1 cellular context compared by ENCODE assay signal in the genomic region with DNA sequence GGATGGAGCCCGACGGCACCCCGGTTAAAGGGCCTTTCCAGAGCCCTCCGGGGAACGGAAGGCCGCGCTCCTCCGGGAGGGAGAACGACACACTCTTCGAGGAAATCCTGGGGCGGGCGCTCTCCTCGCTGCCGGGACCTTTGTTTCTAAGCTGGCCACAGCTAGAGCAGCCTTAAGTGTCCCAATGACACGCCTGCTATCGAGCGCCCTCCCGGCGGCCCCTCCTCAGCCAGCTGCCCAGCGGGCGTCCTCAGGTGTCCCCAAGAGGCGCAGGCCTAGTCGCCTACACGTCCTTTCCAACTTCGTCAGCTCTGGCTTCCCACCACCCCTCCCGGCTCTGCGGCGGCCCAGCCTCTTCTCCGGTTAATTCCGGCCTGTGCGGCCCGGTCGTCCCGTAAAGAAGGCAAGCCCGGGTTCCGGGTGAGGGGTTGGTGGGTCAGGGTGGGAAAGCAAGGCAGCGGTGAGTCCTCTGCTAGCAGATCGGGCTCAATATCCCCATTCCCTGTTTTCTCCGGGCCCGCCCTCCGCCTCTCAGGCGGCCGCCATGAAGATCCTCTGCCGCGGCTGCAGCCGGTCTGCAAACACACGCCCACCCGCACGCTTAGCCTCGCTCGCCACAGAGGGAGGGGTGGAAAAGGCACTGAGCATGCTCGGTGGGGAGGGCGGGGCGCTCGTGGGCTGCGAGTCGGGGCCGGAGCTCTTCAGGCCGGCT.
A peak's percentile ranks its signal among the peaks of the same experiment; 100 is the strongest.
TF ChIP-seq lines count a peak whose summit lies in the region.

No MANE protein-coding gene starts in this region.

TF ChIP-seq in K562, 482 proteins besides CTCF, POLR2A, EP300 and RAD21 (continued from another document and continues in another):
- TF ChIP-seq, protein P1, sequence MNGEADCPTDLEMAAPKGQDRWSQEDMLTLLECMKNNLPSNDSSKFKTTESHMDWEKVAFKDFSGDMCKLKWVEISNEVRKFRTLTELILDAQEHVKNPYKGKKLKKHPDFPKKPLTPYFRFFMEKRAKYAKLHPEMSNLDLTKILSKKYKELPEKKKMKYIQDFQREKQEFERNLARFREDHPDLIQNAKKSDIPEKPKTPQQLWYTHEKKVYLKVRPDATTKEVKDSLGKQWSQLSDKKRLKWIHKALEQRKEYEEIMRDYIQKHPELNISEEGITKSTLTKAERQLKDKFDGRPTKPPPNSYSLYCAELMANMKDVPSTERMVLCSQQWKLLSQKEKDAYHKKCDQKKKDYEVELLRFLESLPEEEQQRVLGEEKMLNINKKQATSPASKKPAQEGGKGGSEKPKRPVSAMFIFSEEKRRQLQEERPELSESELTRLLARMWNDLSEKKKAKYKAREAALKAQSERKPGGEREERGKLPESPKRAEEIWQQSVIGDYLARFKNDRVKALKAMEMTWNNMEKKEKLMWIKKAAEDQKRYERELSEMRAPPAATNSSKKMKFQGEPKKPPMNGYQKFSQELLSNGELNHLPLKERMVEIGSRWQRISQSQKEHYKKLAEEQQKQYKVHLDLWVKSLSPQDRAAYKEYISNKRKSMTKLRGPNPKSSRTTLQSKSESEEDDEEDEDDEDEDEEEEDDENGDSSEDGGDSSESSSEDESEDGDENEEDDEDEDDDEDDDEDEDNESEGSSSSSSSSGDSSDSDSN (IDR thresholded peaks at IDR 0.05; ENCODE audit: borderline replicate concordance in 1 of 2, low read depth in 2 of 2, low read length in 2 of 2): peak in 1 of 2 experiments; percentile 86; a peak in 1 of 4 replicates
- TF ChIP-seq PTBP1 (IDR thresholded peaks at IDR 0.05; ENCODE audit: low read depth, low read length) (no peak), TEAD1 (CRISPR knock-in tag; IDR thresholded peaks at IDR 0.05) (no peak), NR3C1 (CRISPR knock-in tag; IDR thresholded peaks at IDR 0.05) (no peak), CXXC5 (CRISPR knock-in tag; IDR thresholded peaks at IDR 0.05) (peak; percentile 64; the same call in 1 of the 2 replicates), RFX1 (IDR thresholded peaks at IDR 0.05) (no peak), ZNF77 (CRISPR knock-in tag; IDR thresholded peaks at IDR 0.05) (no peak), XRCC3 (IDR thresholded peaks at IDR 0.05) (no peak), ZNF766 (CRISPR knock-in tag; conservative IDR thresholded peaks at IDR 0.05) (no peak), NBN (IDR thresholded peaks at IDR 0.05; ENCODE audit: low read depth) (peak; percentile 52; the same call in 1 of the 2 replicates), ZNF197 (CRISPR knock-in tag; IDR thresholded peaks at IDR 0.05; ENCODE audit: low read depth) (no peak), BHLHE40 (IDR thresholded peaks at IDR 0.05; ENCODE audit: low read length) (peak; percentile 87), ZNF3 (CRISPR knock-in tag; IDR thresholded peaks at IDR 0.05) (no peak), ZNF212 (CRISPR knock-in tag; IDR thresholded peaks at IDR 0.05) (no peak), RFX5 (IDR thresholded peaks at IDR 0.05; ENCODE audit: low read depth, low read length) (no peak), CHD1 (IDR thresholded peaks at IDR 0.05; ENCODE audit: low read length) (no peak), FOSL1 (tag; conservative IDR thresholded peaks at IDR 0.05) (no peak), ZBTB7A (IDR thresholded peaks at IDR 0.05; ENCODE audit: borderline replicate concordance, control insufficient read depth, low read depth, low read length) (no peak; the same call in 1 of the 2 replicates), PHF20 (IDR thresholded peaks at IDR 0.05; ENCODE audit: partially characterized antibody) (peak; percentile 82), RBFOX2 (IDR thresholded peaks at IDR 0.05; ENCODE audit: low read depth, low read length) (peak; percentile 92), ZNF24 (IDR thresholded peaks at IDR 0.05) (no peak), DLX4 (CRISPR knock-in tag; IDR thresholded peaks at IDR 0.05) (no peak), TAL1 (IDR thresholded peaks at IDR 0.05) (no peak; the same call in 1 of the 2 replicates), CHD4 (IDR thresholded peaks at IDR 0.05; ENCODE audit: insufficient read depth, insufficient replicate concordance, low read depth, low read length, poor library complexity, severe bottlenecking) (no peak), ZBTB1 (CRISPR knock-in tag; IDR thresholded peaks at IDR 0.05; ENCODE audit: borderline replicate concordance, low read depth) (no peak), ZNF347 (CRISPR knock-in tag; IDR thresholded peaks at IDR 0.05; ENCODE audit: low read depth) (no peak), ZC3H4 (CRISPR knock-in tag; IDR thresholded peaks at IDR 0.05; ENCODE audit: borderline replicate concordance) (no peak), KHSRP (IDR thresholded peaks at IDR 0.05) (no peak), ERF (CRISPR knock-in tag; IDR thresholded peaks at IDR 0.05) (no peak), ZNF436 (CRISPR knock-in tag; IDR thresholded peaks at IDR 0.05) (no peak), MCM2 (IDR thresholded peaks at IDR 0.05; ENCODE audit: low read depth) (no peak), MCM7 (IDR thresholded peaks at IDR 0.05) (no peak), NCOR1 (IDR thresholded peaks at IDR 0.05) (no peak; the same call in 1 of the 2 replicates), DMBX1 (CRISPR knock-in tag; IDR thresholded peaks at IDR 0.05; ENCODE audit: borderline replicate concordance) (no peak), POLR2H (tag; IDR thresholded peaks at IDR 0.05; ENCODE audit: low read depth) (peak; percentile 87), ZNF354B (CRISPR knock-in tag; IDR thresholded peaks at IDR 0.05) (no peak), PURB (CRISPR knock-in tag; IDR thresholded peaks at IDR 0.05; ENCODE audit: low read depth) (no peak), SAFB2 (IDR thresholded peaks at IDR 0.05; ENCODE audit: borderline replicate concordance, low read depth, low read length, severe bottlenecking) (no peak)
- TF ChIP-seq, protein P2, sequence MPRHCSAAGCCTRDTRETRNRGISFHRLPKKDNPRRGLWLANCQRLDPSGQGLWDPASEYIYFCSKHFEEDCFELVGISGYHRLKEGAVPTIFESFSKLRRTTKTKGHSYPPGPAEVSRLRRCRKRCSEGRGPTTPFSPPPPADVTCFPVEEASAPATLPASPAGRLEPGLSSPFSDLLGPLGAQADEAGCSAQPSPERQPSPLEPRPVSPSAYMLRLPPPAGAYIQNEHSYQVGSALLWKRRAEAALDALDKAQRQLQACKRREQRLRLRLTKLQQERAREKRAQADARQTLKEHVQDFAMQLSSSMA (CRISPR knock-in tag; IDR thresholded peaks at IDR 0.05): no peak
- TF ChIP-seq, protein P3, sequence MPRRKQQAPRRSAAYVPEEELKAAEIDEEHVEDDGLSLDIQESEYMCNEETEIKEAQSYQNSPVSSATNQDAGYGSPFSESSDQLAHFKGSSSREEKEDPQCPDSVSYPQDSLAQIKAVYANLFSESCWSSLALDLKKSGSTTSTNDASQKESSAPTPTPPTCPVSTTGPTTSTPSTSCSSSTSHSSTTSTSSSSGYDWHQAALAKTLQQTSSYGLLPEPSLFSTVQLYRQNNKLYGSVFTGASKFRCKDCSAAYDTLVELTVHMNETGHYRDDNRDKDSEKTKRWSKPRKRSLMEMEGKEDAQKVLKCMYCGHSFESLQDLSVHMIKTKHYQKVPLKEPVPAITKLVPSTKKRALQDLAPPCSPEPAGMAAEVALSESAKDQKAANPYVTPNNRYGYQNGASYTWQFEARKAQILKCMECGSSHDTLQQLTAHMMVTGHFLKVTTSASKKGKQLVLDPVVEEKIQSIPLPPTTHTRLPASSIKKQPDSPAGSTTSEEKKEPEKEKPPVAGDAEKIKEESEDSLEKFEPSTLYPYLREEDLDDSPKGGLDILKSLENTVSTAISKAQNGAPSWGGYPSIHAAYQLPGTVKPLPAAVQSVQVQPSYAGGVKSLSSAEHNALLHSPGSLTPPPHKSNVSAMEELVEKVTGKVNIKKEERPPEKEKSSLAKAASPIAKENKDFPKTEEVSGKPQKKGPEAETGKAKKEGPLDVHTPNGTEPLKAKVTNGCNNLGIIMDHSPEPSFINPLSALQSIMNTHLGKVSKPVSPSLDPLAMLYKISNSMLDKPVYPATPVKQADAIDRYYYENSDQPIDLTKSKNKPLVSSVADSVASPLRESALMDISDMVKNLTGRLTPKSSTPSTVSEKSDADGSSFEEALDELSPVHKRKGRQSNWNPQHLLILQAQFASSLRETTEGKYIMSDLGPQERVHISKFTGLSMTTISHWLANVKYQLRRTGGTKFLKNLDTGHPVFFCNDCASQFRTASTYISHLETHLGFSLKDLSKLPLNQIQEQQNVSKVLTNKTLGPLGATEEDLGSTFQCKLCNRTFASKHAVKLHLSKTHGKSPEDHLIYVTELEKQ (CRISPR knock-in tag; IDR thresholded peaks at IDR 0.05): no peak
- TF ChIP-seq, protein P4, sequence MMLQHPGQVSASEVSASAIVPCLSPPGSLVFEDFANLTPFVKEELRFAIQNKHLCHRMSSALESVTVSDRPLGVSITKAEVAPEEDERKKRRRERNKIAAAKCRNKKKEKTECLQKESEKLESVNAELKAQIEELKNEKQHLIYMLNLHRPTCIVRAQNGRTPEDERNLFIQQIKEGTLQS (IDR thresholded peaks at IDR 0.05): no peak
- TF ChIP-seq, protein P4 (CRISPR knock-in tag; conservative IDR thresholded peaks at IDR 0.05): no peak
- TF ChIP-seq, protein P5, sequence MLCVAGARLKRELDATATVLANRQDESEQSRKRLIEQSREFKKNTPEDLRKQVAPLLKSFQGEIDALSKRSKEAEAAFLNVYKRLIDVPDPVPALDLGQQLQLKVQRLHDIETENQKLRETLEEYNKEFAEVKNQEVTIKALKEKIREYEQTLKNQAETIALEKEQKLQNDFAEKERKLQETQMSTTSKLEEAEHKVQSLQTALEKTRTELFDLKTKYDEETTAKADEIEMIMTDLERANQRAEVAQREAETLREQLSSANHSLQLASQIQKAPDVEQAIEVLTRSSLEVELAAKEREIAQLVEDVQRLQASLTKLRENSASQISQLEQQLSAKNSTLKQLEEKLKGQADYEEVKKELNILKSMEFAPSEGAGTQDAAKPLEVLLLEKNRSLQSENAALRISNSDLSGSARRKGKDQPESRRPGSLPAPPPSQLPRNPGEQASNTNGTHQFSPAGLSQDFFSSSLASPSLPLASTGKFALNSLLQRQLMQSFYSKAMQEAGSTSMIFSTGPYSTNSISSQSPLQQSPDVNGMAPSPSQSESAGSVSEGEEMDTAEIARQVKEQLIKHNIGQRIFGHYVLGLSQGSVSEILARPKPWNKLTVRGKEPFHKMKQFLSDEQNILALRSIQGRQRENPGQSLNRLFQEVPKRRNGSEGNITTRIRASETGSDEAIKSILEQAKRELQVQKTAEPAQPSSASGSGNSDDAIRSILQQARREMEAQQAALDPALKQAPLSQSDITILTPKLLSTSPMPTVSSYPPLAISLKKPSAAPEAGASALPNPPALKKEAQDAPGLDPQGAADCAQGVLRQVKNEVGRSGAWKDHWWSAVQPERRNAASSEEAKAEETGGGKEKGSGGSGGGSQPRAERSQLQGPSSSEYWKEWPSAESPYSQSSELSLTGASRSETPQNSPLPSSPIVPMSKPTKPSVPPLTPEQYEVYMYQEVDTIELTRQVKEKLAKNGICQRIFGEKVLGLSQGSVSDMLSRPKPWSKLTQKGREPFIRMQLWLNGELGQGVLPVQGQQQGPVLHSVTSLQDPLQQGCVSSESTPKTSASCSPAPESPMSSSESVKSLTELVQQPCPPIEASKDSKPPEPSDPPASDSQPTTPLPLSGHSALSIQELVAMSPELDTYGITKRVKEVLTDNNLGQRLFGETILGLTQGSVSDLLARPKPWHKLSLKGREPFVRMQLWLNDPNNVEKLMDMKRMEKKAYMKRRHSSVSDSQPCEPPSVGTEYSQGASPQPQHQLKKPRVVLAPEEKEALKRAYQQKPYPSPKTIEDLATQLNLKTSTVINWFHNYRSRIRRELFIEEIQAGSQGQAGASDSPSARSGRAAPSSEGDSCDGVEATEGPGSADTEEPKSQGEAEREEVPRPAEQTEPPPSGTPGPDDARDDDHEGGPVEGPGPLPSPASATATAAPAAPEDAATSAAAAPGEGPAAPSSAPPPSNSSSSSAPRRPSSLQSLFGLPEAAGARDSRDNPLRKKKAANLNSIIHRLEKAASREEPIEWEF (CRISPR knock-in tag; IDR thresholded peaks at IDR 0.05): no peak
- TF ChIP-seq, protein P6, sequence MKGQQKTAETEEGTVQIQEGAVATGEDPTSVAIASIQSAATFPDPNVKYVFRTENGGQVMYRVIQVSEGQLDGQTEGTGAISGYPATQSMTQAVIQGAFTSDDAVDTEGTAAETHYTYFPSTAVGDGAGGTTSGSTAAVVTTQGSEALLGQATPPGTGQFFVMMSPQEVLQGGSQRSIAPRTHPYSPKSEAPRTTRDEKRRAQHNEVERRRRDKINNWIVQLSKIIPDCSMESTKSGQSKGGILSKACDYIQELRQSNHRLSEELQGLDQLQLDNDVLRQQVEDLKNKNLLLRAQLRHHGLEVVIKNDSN (CRISPR knock-in tag; IDR thresholded peaks at IDR 0.05): no peak; the same call in 1 of the 2 replicates
- TF ChIP-seq, protein P7, sequence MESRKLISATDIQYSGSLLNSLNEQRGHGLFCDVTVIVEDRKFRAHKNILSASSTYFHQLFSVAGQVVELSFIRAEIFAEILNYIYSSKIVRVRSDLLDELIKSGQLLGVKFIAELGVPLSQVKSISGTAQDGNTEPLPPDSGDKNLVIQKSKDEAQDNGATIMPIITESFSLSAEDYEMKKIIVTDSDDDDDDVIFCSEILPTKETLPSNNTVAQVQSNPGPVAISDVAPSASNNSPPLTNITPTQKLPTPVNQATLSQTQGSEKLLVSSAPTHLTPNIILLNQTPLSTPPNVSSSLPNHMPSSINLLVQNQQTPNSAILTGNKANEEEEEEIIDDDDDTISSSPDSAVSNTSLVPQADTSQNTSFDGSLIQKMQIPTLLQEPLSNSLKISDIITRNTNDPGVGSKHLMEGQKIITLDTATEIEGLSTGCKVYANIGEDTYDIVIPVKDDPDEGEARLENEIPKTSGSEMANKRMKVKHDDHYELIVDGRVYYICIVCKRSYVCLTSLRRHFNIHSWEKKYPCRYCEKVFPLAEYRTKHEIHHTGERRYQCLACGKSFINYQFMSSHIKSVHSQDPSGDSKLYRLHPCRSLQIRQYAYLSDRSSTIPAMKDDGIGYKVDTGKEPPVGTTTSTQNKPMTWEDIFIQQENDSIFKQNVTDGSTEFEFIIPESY (CRISPR knock-in tag; IDR thresholded peaks at IDR 0.05): no peak; the same call in 1 of the 2 replicates
